Comparison of ENCODE assay signal across 9 cellular contexts in the genomic region with DNA sequence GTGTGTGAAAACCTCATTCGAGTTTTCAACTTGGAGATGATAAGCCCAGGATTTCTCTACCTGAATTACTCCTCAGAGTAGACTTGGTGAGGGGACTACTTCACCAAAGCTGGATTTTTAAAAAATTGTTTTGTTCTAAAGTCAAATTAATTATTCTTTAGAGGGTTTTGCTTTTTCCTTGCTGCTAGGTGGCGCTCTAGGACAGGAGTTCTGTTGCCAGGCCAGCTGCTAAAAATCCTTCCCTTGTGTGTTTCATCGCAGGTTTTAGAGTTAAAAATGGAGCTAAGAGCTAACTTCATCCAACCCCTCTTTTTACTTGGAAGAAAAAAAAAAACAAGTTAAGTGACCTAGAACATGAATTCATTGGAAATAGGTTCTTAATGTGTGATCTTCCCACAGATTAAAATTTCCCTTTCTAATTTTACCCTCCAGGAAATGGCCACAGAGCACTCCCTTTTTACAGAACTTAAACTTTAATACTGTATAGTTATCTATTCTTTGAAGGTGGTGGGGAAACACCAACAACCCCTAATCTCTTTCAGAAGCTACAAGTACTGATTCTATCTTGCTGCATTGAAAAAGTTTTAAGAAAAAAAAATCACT. TPM values are rescaled to one million over a fixed set of nuclear protein-coding genes. Genes with fewer than 3 reads are reported as not detected.
A peak's percentile ranks its signal among the peaks of the same experiment; 100 is the strongest.
DNase-seq lines count a peak whose midpoint lies in the region; ATAC-seq and TF ChIP-seq lines count a peak whose summit lies in the region.
"Had no signal": no experiment of that assay in that cellular context is flagged by ENCODE, and none has a peak within 500 bp of the region (broad histone marks: within the 10 kb centered on the region; RNA-seq: fewer than 3 reads in every experiment).

No MANE protein-coding gene starts in this region.

- no peak overlapping the region for H3K4me3 ChIP-seq in DND-41 (ENCODE audit: low read depth in 1 of 2, low read length in 2 of 2)
- no peak overlapping the region for H3K4me3 ChIP-seq in Jurkat, Clone E6-1 (ENCODE audit: low read length)
- no peak overlapping the region for H3K4me3 ChIP-seq in PC-3 (ENCODE audit: low read length)
- H3K4me3 ChIP-seq in gastroesophageal sphincter, result no peak overlapping the region

- H2AFZ ChIP-seq in DND-41 (ENCODE audit: low read depth, low read length), result no peak overlapping the region
- H2AFZ ChIP-seq in PC-3 (ENCODE audit: low read length), result no peak overlapping the region

- H3K36me3 ChIP-seq in DND-41 (ENCODE audit: insufficient read depth, low read length) (no peaks in the 10 kb centered on the region), PC-3 (ENCODE audit: low read depth, low read length) (no peaks in the 10 kb centered on the region), gastroesophageal sphincter (no peaks in the 10 kb centered on the region)

- no peak overlapping the region for H3K4me2 ChIP-seq in DND-41 (ENCODE audit: insufficient read depth, low read length)
- no peak overlapping the region for H3K4me2 ChIP-seq in PC-3 (ENCODE audit: low read length)

- POLR2A ChIA-PET in PC-3 (lab: Charles Lee; ENCODE audit: unreplicated experiment), result interaction anchor here (0.6 kb wide), 1 partner anchor 108 kb away, joined by 3 read pairs; no protein-coding TSS in a partner anchor

- CTCF ChIA-PET in PC-3 (lab: Charles Lee), result interaction anchor here (0.6 to 2.1 kb wide), 5 partner anchors 59 to 197 kb away, joined by 3 to 76 read pairs (median 5); no protein-coding TSS in a partner anchor

- 0% methylated on average over 2 to 3 of the region's 3 CpGs for WGBS in gastroesophageal sphincter (ENCODE audit: low coverage in 1 of 2), 2 donors

- H3K9me2 ChIP-seq in PC-3 (replicated peaks; ENCODE audit: low read length), result no peaks in the 10 kb centered on the region

- ATAC-seq in DND-41 (ENCODE audit: insufficient read depth, low read depth) (no peak; the same call in 2 of the 3 replicates), PC-3 (no peak), gastroesophageal sphincter (no peak), HG02970 (IDR thresholded peaks at IDR 0.05; ENCODE audit: low FRiP score, unreplicated experiment) (no peak)

- DNase-seq in DND-41, result peak; percentile 62
- DNase-seq in Jurkat, Clone E6-1 (ENCODE audit: low read depth, low spot score), result peak; percentile 50
- DNase-seq in PC-3, result peak; percentile 54
- DNase-seq in activated T-helper 1 cell treated with Interleukin-2 at 50 U/mL for 16 hours (ENCODE audit: low read depth), result peak; percentile 21
- peak; percentile 40 for DNase-seq in renal cortical epithelial cell (ENCODE audit: low read depth)
- no peak for DNase-seq in islet precursor cell

- H3K27ac ChIP-seq in DND-41 (ENCODE audit: low read length) (no peak overlapping the region), PC-3 (ENCODE audit: low read length) (no peak overlapping the region), gastroesophageal sphincter (no peak overlapping the region)

- BruUV-seq in PC-3 (replicated peaks; lab: Mats Ljungman, UMichigan), result no TSS peak

- intact Hi-C loops in PC-3 (cut with micrococcal nuclease), result loop anchor here (1.0 to 2.0 kb wide), 4 partner anchors 64 to 776 kb away; no protein-coding TSS in a partner anchor

- H3K27me3 ChIP-seq in DND-41 (ENCODE audit: insufficient read depth, low read length, poor library complexity) (peaks cover 3% of the 10 kb centered on the region), PC-3 (ENCODE audit: low read length) (no peaks in the 10 kb centered on the region), gastroesophageal sphincter (no peaks in the 10 kb centered on the region)

- H3K9me3 ChIP-seq in DND-41 (ENCODE audit: insufficient read depth, low read length, severe bottlenecking) (no peaks in the 10 kb centered on the region), PC-3 (ENCODE audit: low read length) (no peaks in the 10 kb centered on the region), gastroesophageal sphincter (no peaks in the 10 kb centered on the region)

- no peak for TF ChIP-seq EP300 in gastroesophageal sphincter (IDR thresholded peaks at IDR 0.05)

- H3K4me1 ChIP-seq in DND-41 (ENCODE audit: insufficient read depth, low read length), result no peaks in the 10 kb centered on the region
- H3K4me1 ChIP-seq in PC-3 (ENCODE audit: insufficient read depth, low read length), result no peaks in the 10 kb centered on the region
- peaks cover 0 to 14% (median 0%) of the 10 kb centered on the region in 3 donors for H3K4me1 ChIP-seq in gastroesophageal sphincter

- no peaks in the 10 kb centered on the region for H3F3A ChIP-seq in PC-3 (ENCODE audit: low read length, unreplicated experiment)

- H3K9ac ChIP-seq in DND-41 (ENCODE audit: low read depth, low read length), result no peak overlapping the region
- H3K9ac ChIP-seq in PC-3 (ENCODE audit: low read length), result no peak overlapping the region

- H4K20me1 ChIP-seq in DND-41 (ENCODE audit: insufficient read depth, low read length) (no peaks in the 10 kb centered on the region), PC-3 (ENCODE audit: low read length) (no peaks in the 10 kb centered on the region)

- no peak for TF ChIP-seq POLR2A in gastroesophageal sphincter (IDR thresholded peaks at IDR 0.05)

- H3K79me2 ChIP-seq in DND-41 (ENCODE audit: insufficient read depth, low read length) (no peaks in the 10 kb centered on the region), PC-3 (ENCODE audit: low read length) (no peaks in the 10 kb centered on the region)

- TF ChIP-seq CTCF in DND-41 (IDR thresholded peaks at IDR 0.05; ENCODE audit: borderline replicate concordance, extremely low read depth, low read length, poor library complexity, severe bottlenecking), result peak; percentile 77
- TF ChIP-seq CTCF in PC-3 (conservative IDR thresholded peaks at IDR 0.05; ENCODE audit: low read depth, low read length), result peak; percentile 86
- TF ChIP-seq CTCF in gastroesophageal sphincter (IDR thresholded peaks at IDR 0.05), result peak; percentile 58 to 78 (median 64)

RNA-seq across cellular contexts. Expression of gene FAM163A, which starts 36.7 kb away (rescaled TPM):
- polyA plus RNA-seq in Jurkat, Clone E6-1 (2012; ENCODE audit: insufficient read depth, insufficient read length), result not detected
- total RNA-seq in PC-3 (2014; rRNA removed) (not detected in 2 replicates), gastroesophageal sphincter (under 1 TPM in 2 of 4 donors, not detected in 2; 0.19 to 0.67 TPM), renal cortical epithelial cell (not detected in 2 replicates)
- total RNA-seq: activated naive CD4-positive, alpha-beta T cell treated with anti-CD3 and anti-CD28 coated beads, Interleukin-2, amount 50 U/mL, for 72 hours had no signal
